2 cellular contexts compared by ENCODE assay signal in genomic region chr20:22400440-22400839, GRCh38.
TF ChIP-seq lines count a peak whose summit lies in the region.

No MANE protein-coding gene starts in this region.

TF ChIP-seq in GM23338, 12 proteins besides CTCF, POLR2A, EP300 and RAD21 (continued from another document):
- TF ChIP-seq ETS1 (IDR thresholded peaks at IDR 0.05) = no peak
- no peak for TF ChIP-seq POLR2AphosphoS5 (IDR thresholded peaks at IDR 0.05; ENCODE audit: low read depth)
- no peak for TF ChIP-seq ZNF331 (CRISPR knock-in tag; IDR thresholded peaks at IDR 0.05; ENCODE audit: low read depth)
- no peak for TF ChIP-seq ZNF114 (CRISPR knock-in tag; IDR thresholded peaks at IDR 0.05)
- TF ChIP-seq REST (IDR thresholded peaks at IDR 0.05; ENCODE audit: unreplicated experiment) = no peak
- no peak for TF ChIP-seq EZH2 (IDR thresholded peaks at IDR 0.05; ENCODE audit: low read depth, unreplicated experiment)
- TF ChIP-seq NANOG (IDR thresholded peaks at IDR 0.05; ENCODE audit: borderline replicate concordance) = no peak
- no peak for TF ChIP-seq ZNF462 (CRISPR knock-in tag; IDR thresholded peaks at IDR 0.05)
- no peak for TF ChIP-seq CREB1 (CRISPR knock-in tag; IDR thresholded peaks at IDR 0.05; ENCODE audit: low read depth)
- no peak for TF ChIP-seq EZH2phosphoT487 (IDR thresholded peaks at IDR 0.05; ENCODE audit: unreplicated experiment)
- TF ChIP-seq STAT1 (IDR thresholded peaks at IDR 0.05; ENCODE audit: unreplicated experiment) = no peak

TF ChIP-seq in H1, 55 proteins besides CTCF, POLR2A, EP300 and RAD21 (continued from another document):
- TF ChIP-seq RXRA (IDR thresholded peaks at IDR 0.05; ENCODE audit: insufficient read depth, low read depth, low read length) (no peak), TEAD4 (IDR thresholded peaks at IDR 0.05; ENCODE audit: low read depth, low read length) (no peak), KDM4A (IDR thresholded peaks at IDR 0.05; ENCODE audit: low read depth, low read length, severe bottlenecking) (no peak), CHD7 (IDR thresholded peaks at IDR 0.05; ENCODE audit: insufficient replicate concordance, low read length) (no peak), SUZ12 (IDR thresholded peaks at IDR 0.05; ENCODE audit: low read length) (no peak), BCL11A (IDR thresholded peaks at IDR 0.05; ENCODE audit: low read depth in 2 of 2, low read length in 2 of 2) (no peak), SIN3A (conservative IDR thresholded peaks at IDR 0.05 in 1 of 2, IDR thresholded peaks at IDR 0.05 in 1 of 2; ENCODE audit: low read depth in 1 of 2, low read length in 2 of 2) (no peak), GABPA (IDR thresholded peaks at IDR 0.05; ENCODE audit: borderline replicate concordance, insufficient read depth, low read length) (no peak), PHF8 (conservative IDR thresholded peaks at IDR 0.05; ENCODE audit: low read depth, low read length) (no peak)
